Comparison of ENCODE assay signal across 22 cellular contexts in the genomic region with DNA sequence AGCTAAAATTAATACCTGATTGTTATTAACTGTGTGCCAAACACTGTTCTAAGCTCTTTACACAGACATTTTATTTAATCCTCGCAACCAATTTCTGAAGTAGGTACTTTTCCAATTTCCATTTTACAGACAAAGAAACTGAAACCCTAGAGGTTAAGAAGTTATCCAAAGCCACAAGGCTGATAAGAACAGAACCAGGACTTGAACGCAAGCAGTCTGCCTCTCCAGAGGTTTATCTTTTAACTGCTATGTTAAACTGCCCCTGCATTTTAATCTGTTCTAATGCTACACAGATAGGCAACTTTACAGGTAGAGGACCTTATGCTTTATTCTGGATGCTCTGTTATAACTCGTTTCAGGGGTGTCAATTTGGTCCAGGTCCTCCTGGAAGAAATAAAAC.
"Had no signal": no experiment of that assay in that cellular context is flagged by ENCODE, and none has a peak within 500 bp of the region (broad histone marks: within the 10 kb centered on the region; RNA-seq: fewer than 3 reads in every experiment).

No MANE protein-coding gene starts in this region.

- H3K36me3 ChIP-seq: MG63, SJCRH30 had no signal

- H3K9me3 ChIP-seq: MG63, SJCRH30 had no signal

- H3K4me3 ChIP-seq: MG63, SJCRH30 had no signal

- H3K4me1 ChIP-seq: SJCRH30 had no signal

- H3K27me3 ChIP-seq: MG63, SJCRH30 had no signal

- DNase-seq: Kasumi-1, KG1, MG63, NCI-H1092, NCI-H1105 treated with DMSO at 0.1 percent for 48 hours, NCI-H1417 treated with DMSO at 0.1 percent for 48 hours, NCI-H146, NCI-H187, NCI-H2029, NCI-H2081 treated with DMSO at 0.1 percent for 48 hours, NCI-H2171, NCI-H226, NCI-H446, NCI-H510A, NCI-H526, PC-3, SHP77 treated with DMSO at 0.1 percent for 48 hours, SJCRH30, T-helper 1 cell had no signal

- H3K27ac ChIP-seq: SJCRH30 had no signal

- ATAC-seq: Panc1, PC-3, Right ventricle myocardium inferior, SK-N-SH treated with all-trans-retinoic acid at 6 μM for 48 hours had no signal
